ENCODE assay signal across 10 cellular contexts in genomic region chr1:9437931-9438330, GRCh38.
DNase-seq lines count a peak whose midpoint lies in the region; ATAC-seq, FAIRE-seq and TF ChIP-seq lines count a peak whose summit lies in the region.
"Had no signal": no experiment of that assay in that cellular context is flagged by ENCODE, and none has a peak within 500 bp of the region (broad histone marks: within the 10 kb centered on the region; RNA-seq: fewer than 3 reads in every experiment).

No MANE protein-coding gene starts in this region.

- POLR2A ChIA-PET in IMR-90 (lab: Charles Lee; ENCODE audit: unreplicated experiment) = no interaction called here
- POLR2A ChIA-PET in HepG2 (lab: Yijun Ruan, JAX) = interaction anchor here (0.7 to 3.3 kb wide), 16 partner anchors 9 to 309 kb away, joined by 3 to 27 read pairs (median 6); partner anchors contain the start of genes GPR157, H6PD, SLC25A33 and SPSB1

- TF ChIP-seq EP300 in HepG2 (IDR thresholded peaks at IDR 0.05; ENCODE audit: low read depth in 2 of 2, low read length in 2 of 2) (no peak), HepG2 (CRISPR knock-in tag; IDR thresholded peaks at IDR 0.05; ENCODE audit: borderline replicate concordance) (no peak)

- no peaks in the 10 kb centered on the region for H4K20me1 ChIP-seq in IMR-90 (ENCODE audit: insufficient read depth, low read length)
- H4K20me1 ChIP-seq in HepG2 (ENCODE audit: insufficient read depth, low read length) = no peaks in the 10 kb centered on the region
- H4K20me1 ChIP-seq in smooth muscle cell (ENCODE audit: low read depth) = no peaks in the 10 kb centered on the region

- ATAC-seq in IMR-90 (ENCODE audit: low read depth) (no peak), HepG2 (no peak)

- dilution Hi-C loops in IMR-90 (cut with HindIII; ENCODE audit: low sequenced_read_pairs, unreplicated experiment) = no loop called here

- peaks cover 30% of the 10 kb centered on the region for H3K9me1 ChIP-seq in IMR-90 (ENCODE audit: insufficient read depth, low read length)

- H3K79me1 ChIP-seq in IMR-90 (ENCODE audit: low read depth in 1 of 2, low read length in 2 of 2) = no peaks in the 10 kb centered on the region

- H3K4me1 ChIP-seq in IMR-90 (ENCODE audit: control insufficient read depth, insufficient read depth, low read length) (peaks cover 17% of the 10 kb centered on the region), HepG2 (ENCODE audit: insufficient read depth, low read length) (peaks cover 100% of the 10 kb centered on the region), smooth muscle cell (ENCODE audit: low read depth) (peaks cover 16% of the 10 kb centered on the region)
- no peaks in the 10 kb centered on the region for H3K4me1 ChIP-seq in effector memory CD4-positive, alpha-beta T cell (ENCODE audit: control insufficient read depth, insufficient read depth, low read length, poor library complexity, severe bottlenecking)

- peak overlapping the region; percentile 55 for H3K14ac ChIP-seq in IMR-90 (replicated peaks; ENCODE audit: low read depth, low read length)

- peaks cover 18% of the 10 kb centered on the region for H3F3A ChIP-seq in smooth muscle cell (ENCODE audit: low read depth)

- H2AFZ ChIP-seq in IMR-90 (replicated peaks; ENCODE audit: low read length, poor library complexity) = peak overlapping the region; percentile 71
- peak overlapping the region; percentile 59 for H2AFZ ChIP-seq in HepG2 (ENCODE audit: low read length)
- peak overlapping the region; percentile 63 for H2AFZ ChIP-seq in smooth muscle cell (ENCODE audit: low read depth)

- H2BK15ac ChIP-seq in IMR-90 (ENCODE audit: low read depth, low read length) = peak overlapping the region; percentile 86; the same call in 1 of the 3 replicates

- no peak for FAIRE-seq in HepG2 (lab: Jason Lieb, UNC)

- H3K18ac ChIP-seq in IMR-90 (ENCODE audit: low read depth, low read length) = peak overlapping the region; percentile 63

- peak overlapping the region; percentile 88 for H3K4ac ChIP-seq in IMR-90 (ENCODE audit: low read depth, low read length)

- 46% methylated on average over 6 of the region's 12 CpGs; no CpG with 5 or more reads in 1 of the 2 experiments for WGBS in IMR-90 (ENCODE audit: extremely low coverage in 2 of 2, insufficient read length in 1 of 2), 2 experiments
- 54% methylated on average over 10 of the region's 12 CpGs for WGBS in HepG2 (ENCODE audit: low lambda C conversion rate)
- WGBS in smooth muscle cell (ENCODE audit: low lambda C conversion rate) = 60% methylated on average over 12 of the region's 12 CpGs

- CTCF ChIA-PET in IMR-90 (lab: Yijun Ruan, JAX) = interaction anchor here (0.7 kb wide), 1 partner anchor 11 kb away, joined by 3 read pairs; no protein-coding TSS in a partner anchor
- CTCF ChIA-PET in HepG2 (lab: Yijun Ruan, JAX; ENCODE audit: low intra/inter-chr PET ratio, low total read pairs) = no interaction called here

- H4K5ac ChIP-seq in IMR-90 (ENCODE audit: low read depth, low read length) = peak overlapping the region; percentile 83

- H3K36me3 ChIP-seq in IMR-90 (ENCODE audit: control insufficient read depth, insufficient read depth, low read length) = no peaks in the 10 kb centered on the region
- H3K36me3 ChIP-seq in HepG2 (replicated peaks in 1 of 2; ENCODE audit: control insufficient read depth in 1 of 2, insufficient read depth in 2 of 2, low read length in 2 of 2) = no peaks in the 10 kb centered on the region
- H3K36me3 ChIP-seq in smooth muscle cell (ENCODE audit: low read depth) = no peaks in the 10 kb centered on the region
- no peaks in the 10 kb centered on the region for H3K36me3 ChIP-seq in effector memory CD4-positive, alpha-beta T cell (ENCODE audit: control insufficient read depth, insufficient read depth, low read length)

- H3K9ac ChIP-seq in IMR-90 (ENCODE audit: low read depth, low read length) (no peak overlapping the region), HepG2 (ENCODE audit: insufficient read depth, low read depth, low read length) (peak overlapping the region; percentile 72), smooth muscle cell (ENCODE audit: low read depth) (no peak overlapping the region)

- H3K23ac ChIP-seq in IMR-90 (ENCODE audit: low read depth, low read length) = peak overlapping the region; percentile 55; the same call in 1 of the 2 replicates

- TF ChIP-seq POLR2A in IMR-90 (IDR thresholded peaks at IDR 0.05; ENCODE audit: low read depth, low read length) (no peak), HepG2 (IDR thresholded peaks at IDR 0.05; ENCODE audit: insufficient read depth in 1 of 2, low read depth in 2 of 2, low read length in 2 of 2) (no peak)

- TF ChIP-seq RAD21 in IMR-90 (IDR thresholded peaks at IDR 0.05; ENCODE audit: low read length) (no peak), HepG2 (CRISPR knock-in tag; IDR thresholded peaks at IDR 0.05) (no peak)

- no TSS peak for BruUV-seq in IMR-90 (replicated peaks; lab: Mats Ljungman, UMichigan)
- no TSS peak for BruUV-seq in HepG2 (replicated peaks; lab: Mats Ljungman, UMichigan)

- DNase-seq in IMR-90 = peak; percentile 53
- DNase-seq in choroid plexus epithelial cell (ENCODE audit: low read depth) = peak; percentile 60
- no peak for DNase-seq in HepG2 (ENCODE audit: low spot score)
- DNase-seq in smooth muscle cell (lab: John Stamatoyannopoulos, UW; ENCODE audit: unreplicated experiment) = no peak
- DNase-seq in NOMO-1 treated with dmso at 0.1 percent for 144 hours (lab: John Stamatoyannopoulos, UW; ENCODE audit: unreplicated experiment) = no peak
- no peak for DNase-seq in GM19240 (ENCODE audit: insufficient read length, low spot score)
- no peak for DNase-seq in effector memory CD4-positive, alpha-beta T cell
- DNase-seq in NCI-H524 (lab: John Stamatoyannopoulos, UW) = no peak
- DNase-seq: NCI-H2081 treated with DMSO at 0.1 percent for 48 hours, T-helper 9 cell had no signal

- in situ Hi-C loops in IMR-90 (cut with MboI; ENCODE audit: low sequenced_read_pairs) (no loop called here), HepG2 (cut with HindIII; ENCODE audit: extremely low pct_ligation_motif_present, low pct_unique_long_range_greater_than_20kb) (no loop called here)

- no peaks in the 10 kb centered on the region for H3K79me2 ChIP-seq in HepG2 (ENCODE audit: insufficient read depth, low read length)
- no peaks in the 10 kb centered on the region for H3K79me2 ChIP-seq in smooth muscle cell (ENCODE audit: low read depth)

- peak overlapping the region; percentile 88 for H2BK120ac ChIP-seq in IMR-90 (ENCODE audit: low read depth, low read length)

- peak overlapping the region; percentile 75 for H3K27ac ChIP-seq in IMR-90 (ENCODE audit: insufficient read depth, low read length)
- peak overlapping the region; percentile 88 for H3K27ac ChIP-seq in HepG2 (ENCODE audit: extremely low read length, insufficient read depth, low read length)
- peak overlapping the region; percentile 86 for H3K27ac ChIP-seq in smooth muscle cell (ENCODE audit: low read depth)
- no peak overlapping the region for H3K27ac ChIP-seq in effector memory CD4-positive, alpha-beta T cell (ENCODE audit: insufficient read depth, low read length, poor library complexity, severe bottlenecking)

- H2AK5ac ChIP-seq in IMR-90 (ENCODE audit: low read depth, low read length) = peak overlapping the region; percentile 93

- no peaks in the 10 kb centered on the region for H3K9me3 ChIP-seq in IMR-90 (ENCODE audit: control insufficient read depth, insufficient read depth, low read length)
- no peaks in the 10 kb centered on the region for H3K9me3 ChIP-seq in HepG2 (ENCODE audit: low read length)
- no peaks in the 10 kb centered on the region for H3K9me3 ChIP-seq in smooth muscle cell (replicated peaks; ENCODE audit: low read depth)
- no peaks in the 10 kb centered on the region for H3K9me3 ChIP-seq in effector memory CD4-positive, alpha-beta T cell (ENCODE audit: control insufficient read depth, low read length)

- H2AK9ac ChIP-seq in IMR-90 (replicated peaks; ENCODE audit: low read depth, low read length, poor library complexity) = peak overlapping the region; percentile 25

- H3K56ac ChIP-seq in IMR-90 (ENCODE audit: extremely low read depth, insufficient read depth, low read length) = no peak overlapping the region

- H3K4me3 ChIP-seq in IMR-90 (ENCODE audit: insufficient read depth, low read depth, low read length) = no peak overlapping the region
- H3K4me3 ChIP-seq in choroid plexus epithelial cell (ENCODE audit: low read depth, low read length) = no peak overlapping the region
- peak overlapping the region in 2 of 3 experiments; percentile 29 to 64; a peak in 3 of 6 replicates for H3K4me3 ChIP-seq in HepG2 (replicated peaks in 1 of 3; ENCODE audit: insufficient read depth in 1 of 3, low read depth in 2 of 3, low read length in 3 of 3)
- no peak overlapping the region for H3K4me3 ChIP-seq in smooth muscle cell
- H3K4me3 ChIP-seq in effector memory CD4-positive, alpha-beta T cell (ENCODE audit: insufficient read depth, low read depth, low read length, poor library complexity, severe bottlenecking) = no peak overlapping the region

- intact Hi-C loops in IMR-90 (cut with micrococcal nuclease) = no loop called here
- intact Hi-C loops in HepG2 (cut with micrococcal nuclease; ENCODE audit: unreplicated experiment) = loop anchor here (5.0 kb wide), 1 partner anchor 36 kb away; no protein-coding TSS in a partner anchor

- TF ChIP-seq CTCF in IMR-90 (conservative IDR thresholded peaks at IDR 0.05; ENCODE audit: low read depth, low read length) = no peak
- no peak for TF ChIP-seq CTCF in choroid plexus epithelial cell (conservative IDR thresholded peaks at IDR 0.05; ENCODE audit: low read depth, low read length)
- TF ChIP-seq CTCF in HepG2 (CRISPR knock-in tag; IDR thresholded peaks at IDR 0.05) = no peak
- no peak for TF ChIP-seq CTCF in smooth muscle cell (IDR thresholded peaks at IDR 0.05; ENCODE audit: borderline replicate concordance, insufficient read depth, poor library complexity, severe bottlenecking)

- peak overlapping the region; percentile 62 for H2BK5ac ChIP-seq in IMR-90 (ENCODE audit: low read depth, low read length, poor library complexity, severe bottlenecking)

- peak overlapping the region; percentile 74 for H4K91ac ChIP-seq in IMR-90 (ENCODE audit: insufficient read depth, low read depth, low read length)

- H4K8ac ChIP-seq in IMR-90 (ENCODE audit: low read depth in 2 of 2, low read length in 2 of 2) = peak overlapping the region; percentile 21 to 61; a peak in 3 of 4 replicates

- H3K27me3 ChIP-seq in IMR-90 (ENCODE audit: control insufficient read depth, insufficient read depth, low read length) (no peaks in the 10 kb centered on the region; the same call in 1 of the 2 replicates), HepG2 (ENCODE audit: control insufficient read depth in 1 of 2, insufficient read depth in 2 of 2, low read length in 2 of 2) (no peaks in the 10 kb centered on the region), smooth muscle cell (ENCODE audit: low read depth) (no peaks in the 10 kb centered on the region)
- no peaks in the 10 kb centered on the region for H3K27me3 ChIP-seq in effector memory CD4-positive, alpha-beta T cell (replicated peaks; ENCODE audit: control insufficient read depth, insufficient read depth, low read length, poor library complexity, severe bottlenecking)

- H3K4me2 ChIP-seq in IMR-90 (ENCODE audit: low read depth, low read length) = peak overlapping the region; percentile 7; the same call in 1 of the 2 replicates
- H3K4me2 ChIP-seq in HepG2 (ENCODE audit: low read depth, low read length) = peak overlapping the region; percentile 93
- H3K4me2 ChIP-seq in smooth muscle cell = peak overlapping the region; percentile 67

- H2BK20ac ChIP-seq in IMR-90 (ENCODE audit: low read depth, low read length) = peak overlapping the region; percentile 72; the same call in 1 of the 2 replicates

Comparison
In these comparisons a context has a peak if more than half of its experiments do, and no peak if none do; other contexts are left out.
1. DNase-seq: peak in IMR-90 (single experiment) and choroid plexus epithelial cell (single experiment); none in HepG2 (single experiment), smooth muscle cell (single experiment), NOMO-1 treated with dmso at 0.1 percent for 144 hours (single experiment), GM19240 (single experiment), effector memory CD4-positive, alpha-beta T cell (0 of 3) and NCI-H524 (0 of 2).
2. H3K4me2 ChIP-seq: peak in every context shown above with its lines; median percentile 93 in HepG2; 67 in smooth muscle cell; 7 in IMR-90.
3. H3K4me3 ChIP-seq: peak in HepG2 (2 of 3); none in IMR-90 (single experiment), choroid plexus epithelial cell (single experiment), smooth muscle cell (single experiment) and effector memory CD4-positive, alpha-beta T cell (single experiment).
4. Peak in every context shown above with its lines, with median percentiles within 50 percentile points of each other: H2AFZ ChIP-seq.